8 cellular contexts compared by ENCODE assay signal in genomic region chr6:11094411-11094851, GRCh38. TPM values are rescaled to one million over a fixed set of nuclear protein-coding genes. Genes with fewer than 3 reads are reported as not detected.
DNase-seq lines count a peak whose midpoint lies in the region; ATAC-seq and TF ChIP-seq lines count a peak whose summit lies in the region.

No MANE protein-coding gene starts in this region.

- TF ChIP-seq CTCF in right lobe of liver (IDR thresholded peaks at IDR 0.05): no peak

- DNase-seq in NCI-H510A (lab: John Stamatoyannopoulos, UW): peak; percentile 6
- DNase-seq in NCI-H510A treated with DMSO at 0.1 percent for 48 hours (lab: John Stamatoyannopoulos, UW): no peak
- peak; percentile 61 for DNase-seq in T-helper 2 cell treated with Interferon-gamma antibody and Interleukin-4, amounts not matched to agents 5 μg/mL and 100 μg/mL, for 36 hours (ENCODE audit: low spot score)
- peak; percentile 46 for DNase-seq in cerebellum (ENCODE audit: low spot score)
- peak; percentile 68 to 72 (median 71) for DNase-seq in right lobe of liver
- peak in 2 of 3 donors; percentile 5 to 30 for DNase-seq in stimulated activated CD4-positive, alpha-beta T cell treated with anti-CD3 and anti-CD28 coated beads, TNF-alpha, amount 100 ng/mL, for 48 hours (ENCODE audit: low read depth in 3 of 3)

- peak; percentile 43 for ATAC-seq in GM21723 (IDR thresholded peaks at IDR 0.05; ENCODE audit: unreplicated experiment)
- ATAC-seq in right lobe of liver: peak; percentile 41 to 53 (median 48)

- H3K4me1 Mint-ChIP-seq in IgD-negative memory B cell: peaks cover 15 to 27% (median 19%) of the 10 kb centered on the region in 3 donors
- peaks cover 18% of the 10 kb centered on the region for H3K4me1 Mint-ChIP-seq in T-helper 2 cell treated with Interferon-gamma antibody and Interleukin-4, amounts not matched to agents 5 μg/mL and 100 μg/mL, for 36 hours (ENCODE audit: low read depth)

- intact Hi-C loops in right lobe of liver (cut with DNase I): no loop called here

- H3K27me3 Mint-ChIP-seq in IgD-negative memory B cell: no peaks in the 10 kb centered on the region
- no peaks in the 10 kb centered on the region for H3K27me3 Mint-ChIP-seq in T-helper 2 cell treated with Interferon-gamma antibody and Interleukin-4, amounts not matched to agents 5 μg/mL and 100 μg/mL, for 36 hours (ENCODE audit: low read depth)

- H3K27me3 ChIP-seq in right lobe of liver: no peaks in the 10 kb centered on the region

- whole genome bisulfite sequencing in right lobe of liver (ENCODE audit: insufficient coverage, low coverage, low lambda C conversion rate, missing lambda C conversion rate): under 1% methylated on average over 15 of the region's 15 CpGs

- H3K4me1 ChIP-seq in right lobe of liver: peaks cover 0 to 12% (median 3%) of the 10 kb centered on the region in 4 donors

- H3K4me3 ChIP-seq in right lobe of liver: peak overlapping the region; percentile 89 to 99 (median 99)

- no peaks in the 10 kb centered on the region for H3K9me3 ChIP-seq in right lobe of liver

- peak overlapping the region; percentile 95 to 99 (median 96) for H3K4me3 Mint-ChIP-seq in IgD-negative memory B cell
- H3K4me3 Mint-ChIP-seq in T-helper 2 cell treated with Interferon-gamma antibody and Interleukin-4, amounts not matched to agents 5 μg/mL and 100 μg/mL, for 36 hours: peak overlapping the region; percentile 97

- H3K36me3 ChIP-seq in right lobe of liver: no peaks in the 10 kb centered on the region

- H3K27ac Mint-ChIP-seq in IgD-negative memory B cell: peak overlapping the region; percentile 87 to 98 (median 97)
- H3K27ac Mint-ChIP-seq in T-helper 2 cell treated with Interferon-gamma antibody and Interleukin-4, amounts not matched to agents 5 μg/mL and 100 μg/mL, for 36 hours: peak overlapping the region; percentile 97

- H3K27ac ChIP-seq in right lobe of liver: peak overlapping the region; percentile 93 to 99 (median 96)

- TF ChIP-seq POLR2A in right lobe of liver (IDR thresholded peaks at IDR 0.05): peak; percentile 38

- H3K36me3 Mint-ChIP-seq in IgD-negative memory B cell: no peaks in the 10 kb centered on the region
- H3K36me3 Mint-ChIP-seq in T-helper 2 cell treated with Interferon-gamma antibody and Interleukin-4, amounts not matched to agents 5 μg/mL and 100 μg/mL, for 36 hours (ENCODE audit: low read depth): peaks cover 4% of the 10 kb centered on the region

- no peaks in the 10 kb centered on the region for H3K9me3 Mint-ChIP-seq in IgD-negative memory B cell
- H3K9me3 Mint-ChIP-seq in T-helper 2 cell treated with Interferon-gamma antibody and Interleukin-4, amounts not matched to agents 5 μg/mL and 100 μg/mL, for 36 hours: no peaks in the 10 kb centered on the region

RNA-seq across cellular contexts. Expression of gene SMIM13, which starts 0.8 kb away (rescaled TPM):
- 1.9 TPM for polyA plus RNA-seq in IgD-negative memory B cell
- total RNA-seq in cerebellum (75.2 TPM), right lobe of liver (1 to 10 TPM; 6.4 to 9.5 (median 7.6) TPM)

RNA-seq across cellular contexts. Expression of gene ERVFRD-1, which starts 17.1 kb away (rescaled TPM):
- not detected for polyA plus RNA-seq in IgD-negative memory B cell
- total RNA-seq in cerebellum: not detected
- total RNA-seq in right lobe of liver: under 1 TPM in 1 of 6 experiments, not detected in 5; 0.12 TPM

RNA-seq across cellular contexts. Expression of gene ELOVL2, which starts 50.3 kb away (rescaled TPM):
- not detected for polyA plus RNA-seq in IgD-negative memory B cell
- total RNA-seq in cerebellum (22.0 TPM), right lobe of liver (10 to 100 TPM in 5 of 6 experiments, 1 to 10 TPM in 1; 7.1 to 24.4 (median 14.4) TPM)
